Comparison of ENCODE assay signal across 8 cellular contexts in genomic region chr6:144661101-144661806, GRCh38.
A peak's percentile ranks its signal among the peaks of the same experiment; 100 is the strongest.
DNase-seq lines count a peak whose midpoint lies in the region.
"Had no signal": no experiment of that assay in that cellular context is flagged by ENCODE, and none has a peak within 500 bp of the region (broad histone marks: within the 10 kb centered on the region; RNA-seq: fewer than 3 reads in every experiment).

No MANE protein-coding gene starts in this region.

- H3K36me3 ChIP-seq in SK-N-MC (ENCODE audit: insufficient read depth, low read length), result no peaks in the 10 kb centered on the region

- H3K9ac ChIP-seq in SK-N-MC (ENCODE audit: insufficient read length), result peak overlapping the region; percentile 41

- peak overlapping the region; percentile 85 for H3K27ac ChIP-seq in SK-N-MC
- H3K27ac ChIP-seq: epithelial cell of prostate had no signal

- H3K4me3 ChIP-seq in SK-N-MC, result peak overlapping the region; percentile 73
- peak overlapping the region; percentile 32; the same call in 1 of the 2 replicates for H3K4me3 ChIP-seq in iPS-18c (ENCODE audit: insufficient read depth, low read depth, low read length)

- H3K9me3 ChIP-seq in SK-N-MC (ENCODE audit: low read depth, low read length) (no peaks in the 10 kb centered on the region), iPS-18c (ENCODE audit: control insufficient read depth, insufficient read depth, low read length) (no peaks in the 10 kb centered on the region)

- DNase-seq in HT-29 (ENCODE audit: low spot score), result peak; percentile 90
- peak; percentile 66 for DNase-seq in SK-N-MC (ENCODE audit: low read depth, low spot score)
- DNase-seq in stromal cell of bone marrow (ENCODE audit: low read depth), result peak; percentile 46
- no peak for DNase-seq in DMS79 treated with DMSO at 0.1 percent for 48 hours (lab: John Stamatoyannopoulos, UW)
- DNase-seq in NCI-H82 treated with DMSO at 0.1 percent for 48 hours (lab: John Stamatoyannopoulos, UW; ENCODE audit: unreplicated experiment), result no peak
- DNase-seq in activated CD4-positive, CD25-positive, alpha-beta regulatory T cell treated with anti-CD3 and anti-CD28 coated beads, Interleukin-2, amount 50 U/mL, for 72 hours, result no peak

Comparison
In these comparisons a context has a peak if more than half of its experiments do, and no peak if none do; other contexts are left out.
1. DNase-seq: peak in HT-29 (single experiment), SK-N-MC (single experiment) and stromal cell of bone marrow (single experiment); none in DMS79 treated with DMSO at 0.1 percent for 48 hours (single experiment), NCI-H82 treated with DMSO at 0.1 percent for 48 hours (single experiment) and activated CD4-positive, CD25-positive, alpha-beta regulatory T cell treated with anti-CD3 and anti-CD28 coated beads, Interleukin-2, amount 50 U/mL, for 72 hours (single experiment).